Comparison of ENCODE assay signal across 14 cellular contexts in genomic region chr5:141840826-141841360, GRCh38. TPM values are rescaled to one million over a fixed set of nuclear protein-coding genes. Genes with fewer than 3 reads are reported as not detected.
DNase-seq lines count a peak whose midpoint lies in the region; ATAC-seq and TF ChIP-seq lines count a peak whose summit lies in the region.
"Had no signal": no experiment of that assay in that cellular context is flagged by ENCODE, and none has a peak within 500 bp of the region (broad histone marks: within the 10 kb centered on the region; RNA-seq: fewer than 3 reads in every experiment).

No MANE protein-coding gene starts in this region.

- H2AFZ ChIP-seq in H9 (ENCODE audit: low read length) (no peak overlapping the region), mammary epithelial cell (ENCODE audit: low read depth, low read length) (peak overlapping the region; percentile 24), mesenchymal stem cell (ENCODE audit: low read depth, low read length) (no peak overlapping the region)

- no peak for TF ChIP-seq EP300 in suprapubic skin (IDR thresholded peaks at IDR 0.05)

- BruUV-seq in mammary epithelial cell (replicated peaks; lab: Mats Ljungman, UMichigan) = no TSS peak

- no peak overlapping the region for H3K14ac ChIP-seq in H9 (ENCODE audit: insufficient read depth, low read length)
- H3K14ac ChIP-seq in mesenchymal stem cell (ENCODE audit: low read length in 2 of 2) = no peak overlapping the region

- H3K36me3 Mint-ChIP-seq in H9 (ENCODE audit: insufficient read depth in 1 of 3, low read depth in 3 of 3) = no peaks in the 10 kb centered on the region; a peak in 1 of 7 replicates
- H3K36me3 Mint-ChIP-seq in activated naive CD8-positive, alpha-beta T cell treated with anti-CD3 and anti-CD28 coated beads, Interleukin-2, amount 50 U/mL, for 24 hours (ENCODE audit: low read depth) = no peaks in the 10 kb centered on the region

- H3K4me1 Mint-ChIP-seq in H9 = peaks cover 94 to 98% of the 10 kb centered on the region in 2 experiments
- peaks cover 22% of the 10 kb centered on the region for H3K4me1 Mint-ChIP-seq in activated naive CD8-positive, alpha-beta T cell treated with anti-CD3 and anti-CD28 coated beads, Interleukin-2, amount 50 U/mL, for 24 hours

- H3K4me3 Mint-ChIP-seq in H9 = peak overlapping the region in 1 of 2 experiments; percentile 13; a peak in 2 of 5 replicates
- H3K4me3 Mint-ChIP-seq in activated naive CD8-positive, alpha-beta T cell treated with anti-CD3 and anti-CD28 coated beads, Interleukin-2, amount 50 U/mL, for 24 hours = no peak overlapping the region

- DNase-seq in H9 (no peak), mammary epithelial cell (no peak), mesenchymal stem cell (no peak), suprapubic skin (ENCODE audit: low spot score in 2 of 2) (no peak), NCI-H1436 treated with DMSO at 0.1 percent for 48 hours (lab: John Stamatoyannopoulos, UW) (no peak), amygdala (lab: John Stamatoyannopoulos, UW) (no peak)
- DNase-seq in activated naive CD8-positive, alpha-beta T cell treated with anti-CD3 and anti-CD28 coated beads, Interleukin-2, amount 50 U/mL, for 24 hours = no peak
- DNase-seq: activated naive CD4-positive, alpha-beta T cell treated with Interleukin-2 at 50 U/mL for 16 hours; effector memory CD4-positive, alpha-beta T cell; foreskin fibroblast; testis had no signal

- H3K79me1 ChIP-seq in H9 (ENCODE audit: insufficient read depth, low read depth, low read length, poor library complexity, severe bottlenecking) = no peaks in the 10 kb centered on the region
- H3K79me1 ChIP-seq in mesenchymal stem cell (replicated peaks; ENCODE audit: low read length, poor library complexity, severe bottlenecking) = no peaks in the 10 kb centered on the region

- no peaks in the 10 kb centered on the region for H3K9me3 Mint-ChIP-seq in H9
- no peaks in the 10 kb centered on the region for H3K9me3 Mint-ChIP-seq in activated naive CD8-positive, alpha-beta T cell treated with anti-CD3 and anti-CD28 coated beads, Interleukin-2, amount 50 U/mL, for 24 hours

- TF ChIP-seq CTCF in H9 (conservative IDR thresholded peaks at IDR 0.05) (no peak), mammary epithelial cell (conservative IDR thresholded peaks at IDR 0.05 in 1 of 2, IDR thresholded peaks at IDR 0.05 in 1 of 2; ENCODE audit: extremely low read depth in 1 of 2, insufficient read depth in 1 of 2, low read depth in 1 of 2, low read length in 2 of 2) (no peak), suprapubic skin (IDR thresholded peaks at IDR 0.05) (no peak)

- in situ Hi-C loops in mammary epithelial cell (cut with MboI; ENCODE audit: low sequenced_read_pairs in 2 of 2) = no loop called here

- dilution Hi-C loops in mammary epithelial cell (cut with HindIII; ENCODE audit: low sequenced_read_pairs) = no loop called here

- H3K4me2 ChIP-seq in H9 (ENCODE audit: insufficient read depth, insufficient read length, low read length) = no peak overlapping the region
- H3K4me2 ChIP-seq in mammary epithelial cell (ENCODE audit: insufficient read depth, low read depth, low read length) = no peak overlapping the region
- no peak overlapping the region for H3K4me2 ChIP-seq in mesenchymal stem cell (ENCODE audit: low read length, poor library complexity, severe bottlenecking)

- no peaks in the 10 kb centered on the region for H3K27me3 ChIP-seq in H9 (ENCODE audit: insufficient read depth, low read length)
- H3K27me3 ChIP-seq in mammary epithelial cell (ENCODE audit: insufficient read depth, low read length) = no peaks in the 10 kb centered on the region
- peaks cover 47 to 83% of the 10 kb centered on the region in 2 experiments for H3K27me3 ChIP-seq in mesenchymal stem cell (ENCODE audit: control insufficient read depth in 1 of 2, insufficient read depth in 1 of 2, low read length in 2 of 2)
- H3K27me3 ChIP-seq in suprapubic skin = peaks cover 11% of the 10 kb centered on the region
- H3K27me3 ChIP-seq: testis had no signal

- no peaks in the 10 kb centered on the region for H3K9me3 ChIP-seq in H9 (ENCODE audit: control insufficient read depth, low read depth, low read length)
- no peaks in the 10 kb centered on the region for H3K9me3 ChIP-seq in mammary epithelial cell (replicated peaks; ENCODE audit: insufficient read depth, low read length)
- no peaks in the 10 kb centered on the region for H3K9me3 ChIP-seq in mesenchymal stem cell (ENCODE audit: control insufficient read depth, low read length)
- H3K9me3 ChIP-seq in suprapubic skin = no peaks in the 10 kb centered on the region
- H3K9me3 ChIP-seq: testis had no signal

- H3K56ac ChIP-seq in H9 (ENCODE audit: insufficient read length, low read depth, low read length) = no peak overlapping the region

- ATAC-seq in activated naive CD8-positive, alpha-beta T cell treated with anti-CD3 and anti-CD28 coated beads, Interleukin-2, amount 50 U/mL, for 24 hours = no peak
- no peak for ATAC-seq in GM19463 (IDR thresholded peaks at IDR 0.05; ENCODE audit: unreplicated experiment)
- ATAC-seq: activated CD4-positive, CD25-positive, alpha-beta regulatory T cell treated with anti-CD3 and anti-CD28 coated beads, Interleukin-2, amount 50 U/mL, for 24 hours had no signal

- H2BK12ac ChIP-seq in H9 (ENCODE audit: insufficient read length, low read depth, low read length) (no peak overlapping the region), mesenchymal stem cell (ENCODE audit: low read length in 2 of 2) (no peak overlapping the region)

- CTCF ChIA-PET in mammary epithelial cell (lab: Charles Lee; ENCODE audit: low non-redundant PET) = no interaction called here

- H4K20me1 ChIP-seq in H9 (ENCODE audit: control insufficient read depth, insufficient read depth, insufficient read length) (no peaks in the 10 kb centered on the region), mammary epithelial cell (ENCODE audit: insufficient read depth, low read length) (no peaks in the 10 kb centered on the region)

- H3K4ac ChIP-seq in H9 (ENCODE audit: low read depth, low read length) (no peak overlapping the region), mesenchymal stem cell (ENCODE audit: low read depth in 1 of 2, low read length in 2 of 2) (no peak overlapping the region)

- no CpG with 5 or more reads among the region's 6 CpGs for WGBS in H9 (ENCODE audit: extremely low coverage, insufficient read length, low lambda C conversion rate)
- 93% methylated on average over 6 of the region's 6 CpGs for WGBS in mammary epithelial cell (ENCODE audit: low coverage, missing lambda C conversion rate)
- WGBS in mesenchymal stem cell = 67% methylated on average over 6 of the region's 6 CpGs
- 61% methylated on average over 6 of the region's 6 CpGs for WGBS in suprapubic skin

- H3K9ac ChIP-seq in H9 (ENCODE audit: extremely low read depth, insufficient read length, low read length) (no peak overlapping the region), mammary epithelial cell (ENCODE audit: insufficient read depth, low read length) (no peak overlapping the region), mesenchymal stem cell (ENCODE audit: low read length) (no peak overlapping the region)

- H2BK120ac ChIP-seq in H9 (ENCODE audit: low read depth, low read length, poor library complexity, severe bottlenecking) (no peak overlapping the region), mesenchymal stem cell (ENCODE audit: low read depth, low read length) (no peak overlapping the region)

- H3K27me3 Mint-ChIP-seq in H9 (ENCODE audit: low read depth) = no peaks in the 10 kb centered on the region
- no peaks in the 10 kb centered on the region for H3K27me3 Mint-ChIP-seq in activated naive CD8-positive, alpha-beta T cell treated with anti-CD3 and anti-CD28 coated beads, Interleukin-2, amount 50 U/mL, for 24 hours

- peak overlapping the region; percentile 83 to 100 (median 100) for H3K27ac Mint-ChIP-seq in H9
- no peak overlapping the region for H3K27ac Mint-ChIP-seq in activated naive CD8-positive, alpha-beta T cell treated with anti-CD3 and anti-CD28 coated beads, Interleukin-2, amount 50 U/mL, for 24 hours

- H2BK5ac ChIP-seq in H9 (ENCODE audit: insufficient read length, low read length) = no peak overlapping the region
- H2BK5ac ChIP-seq in mesenchymal stem cell (ENCODE audit: low read depth, low read length, poor library complexity, severe bottlenecking) = no peak overlapping the region

- H3K4me3 ChIP-seq in mammary epithelial cell (replicated peaks in 1 of 3; ENCODE audit: insufficient read depth in 1 of 3, low read depth in 2 of 3, low read length in 3 of 3) (no peak overlapping the region), mesenchymal stem cell (ENCODE audit: insufficient read depth in 1 of 2, low read depth in 1 of 2, low read length in 2 of 2) (no peak overlapping the region), suprapubic skin (no peak overlapping the region)
- H3K4me3 ChIP-seq: testis had no signal

- H3K36me3 ChIP-seq in mammary epithelial cell (ENCODE audit: insufficient read depth, low read length) = no peaks in the 10 kb centered on the region
- peaks cover 0 to 4% of the 10 kb centered on the region in 2 experiments for H3K36me3 ChIP-seq in mesenchymal stem cell (ENCODE audit: control insufficient read depth in 1 of 2, insufficient read depth in 2 of 2, low read depth in 1 of 2, low read length in 2 of 2)
- no peaks in the 10 kb centered on the region for H3K36me3 ChIP-seq in suprapubic skin

- H3K23ac ChIP-seq in H9 (ENCODE audit: insufficient read length, low read depth, low read length) (no peak overlapping the region), mesenchymal stem cell (ENCODE audit: low read length in 2 of 2) (no peak overlapping the region)

- H2AK5ac ChIP-seq in H9 (ENCODE audit: insufficient read length, low read length) = no peak overlapping the region
- H2AK5ac ChIP-seq in mesenchymal stem cell (ENCODE audit: low read length, severe bottlenecking) = no peak overlapping the region

- no peaks in the 10 kb centered on the region for H3K23me2 ChIP-seq in H9 (ENCODE audit: insufficient read length, low read depth, low read length, poor library complexity, severe bottlenecking)

- intact Hi-C loops in mammary epithelial cell (cut with micrococcal nuclease) = no loop called here

- H4K8ac ChIP-seq in H9 (replicated peaks; ENCODE audit: insufficient read length, low read depth, low read length) = no peak overlapping the region
- peak overlapping the region; percentile 54 for H4K8ac ChIP-seq in mesenchymal stem cell (ENCODE audit: low read length)

- H3K27ac ChIP-seq in H9 (ENCODE audit: insufficient read length, low read depth, low read length) = no peak overlapping the region
- H3K27ac ChIP-seq in mammary epithelial cell (ENCODE audit: insufficient read depth, low read depth, low read length) = no peak overlapping the region
- H3K27ac ChIP-seq in mesenchymal stem cell (ENCODE audit: low read length, poor library complexity, severe bottlenecking) = no peak overlapping the region
- H3K27ac ChIP-seq in suprapubic skin = peak overlapping the region; percentile 64
- H3K27ac ChIP-seq: testis had no signal

- no peak overlapping the region for H4K5ac ChIP-seq in H9 (ENCODE audit: insufficient read length, low read depth, low read length)

- TF ChIP-seq POLR2A in suprapubic skin (IDR thresholded peaks at IDR 0.05) = no peak

- H2BK15ac ChIP-seq in H9 (ENCODE audit: low read depth, low read length) = no peak overlapping the region
- no peak overlapping the region for H2BK15ac ChIP-seq in mesenchymal stem cell (ENCODE audit: low read depth, poor library complexity, severe bottlenecking)

- H3K18ac ChIP-seq in H9 (ENCODE audit: insufficient read length, low read depth, low read length) (no peak overlapping the region), mesenchymal stem cell (ENCODE audit: low read depth in 1 of 2, low read length in 2 of 2) (no peak overlapping the region)

- no peak overlapping the region for H3T11ph ChIP-seq in H9 (ENCODE audit: low read length)

- no peak overlapping the region for H4K91ac ChIP-seq in H9 (ENCODE audit: insufficient read length, low read depth, low read length)
- H4K91ac ChIP-seq in mesenchymal stem cell (ENCODE audit: low read length) = no peak overlapping the region

- no peak overlapping the region for H2BK20ac ChIP-seq in H9 (ENCODE audit: low read depth, low read length, poor library complexity, severe bottlenecking)

- H3K4me1 ChIP-seq in H9 (ENCODE audit: insufficient read depth, low read length) = peaks cover 51% of the 10 kb centered on the region
- H3K4me1 ChIP-seq in mammary epithelial cell (ENCODE audit: insufficient read depth, low read length) = peaks cover 4% of the 10 kb centered on the region
- no peaks in the 10 kb centered on the region for H3K4me1 ChIP-seq in mesenchymal stem cell (ENCODE audit: control insufficient read depth, insufficient read depth, low read depth, low read length)
- peaks cover 34% of the 10 kb centered on the region for H3K4me1 ChIP-seq in suprapubic skin

- H3K79me2 ChIP-seq in H9 (ENCODE audit: insufficient read depth, low read length) (no peaks in the 10 kb centered on the region), mammary epithelial cell (ENCODE audit: insufficient read depth, low read length) (no peaks in the 10 kb centered on the region)

RNA-seq across cellular contexts. Expression of gene PCDH1, which starts 37.3 kb away (rescaled TPM):
- total RNA-seq in H9 (2021) = 127 and 131 TPM in 2 replicates
- 10 to 100 TPM; 41.7 to 41.8 TPM for total RNA-seq in mammary epithelial cell
- 41.7 TPM for polyA plus RNA-seq in mammary epithelial cell
- 130 TPM for polyA minus RNA-seq in mammary epithelial cell
- 2.1 TPM for polyA plus RNA-seq in mesenchymal stem cell (2013, experiment 1 of 2)
- 2.0 TPM for polyA plus RNA-seq in mesenchymal stem cell (2013, experiment 2 of 2)
- total RNA-seq in suprapubic skin = 100 to 1,000 TPM in 1 of 4 donors, 10 to 100 TPM in 3; 76.2 to 122 (median 89.5) TPM
- total RNA-seq: T-helper 1 cell treated with Interleukin-12 subunit alpha and Interleukin-12 subunit beta and Interleukin-4 antibody, amounts not matched to agents 30 ng/mL and 1 ng/mL, for 36 hours had no signal
